ENCODE assay signal across 1 cellular context in the genomic region with DNA sequence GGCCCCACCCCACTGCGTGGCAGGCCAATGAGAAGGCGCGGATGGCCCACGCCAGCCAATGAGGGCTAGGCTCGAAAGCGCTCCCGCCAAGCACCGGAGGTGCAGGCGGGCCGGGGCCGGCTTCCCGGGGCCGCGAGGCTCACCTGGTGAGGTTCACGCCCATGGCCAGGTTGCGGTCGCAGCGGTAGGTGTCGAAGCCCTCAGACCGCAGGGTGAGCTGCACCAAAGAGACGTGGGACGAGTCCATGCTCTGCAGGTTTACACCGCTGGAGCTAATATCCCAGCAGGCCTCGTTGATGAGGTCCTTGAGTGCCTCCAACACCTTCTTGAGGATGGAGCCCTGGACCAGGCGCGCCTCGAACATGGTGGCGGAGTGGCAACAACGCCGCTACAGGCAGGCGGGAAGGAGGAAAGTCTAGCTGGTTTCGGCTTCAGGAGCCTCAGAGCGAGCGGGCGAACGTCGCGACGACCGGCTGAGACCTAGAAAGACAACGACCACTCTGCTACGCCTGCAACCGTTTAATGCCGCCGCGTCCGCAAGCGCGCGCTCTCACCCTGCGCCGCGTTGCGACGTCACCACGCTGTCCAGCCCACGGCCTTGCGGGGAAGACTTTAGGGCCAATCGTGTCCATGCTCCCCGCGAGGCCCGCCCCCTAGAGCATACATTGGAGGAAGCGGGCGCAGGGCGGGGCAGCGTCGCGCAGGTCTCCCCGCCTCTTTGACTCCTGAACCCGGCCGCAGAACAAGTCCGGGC.
TF ChIP-seq lines count a peak whose summit lies in the region.

Gene PCNA (minus strand): TSS at position 524 of the 754 bp plus-strand sequence. CDS start 160 bp downstream, at position 364.

TF ChIP-seq in GM23338, 12 proteins besides CTCF, POLR2A, EP300 and RAD21 (continued from another document):
- TF ChIP-seq ZNF462 (CRISPR knock-in tag; IDR thresholded peaks at IDR 0.05), result no peak
- peak; percentile 99 for TF ChIP-seq POLR2AphosphoS5 (IDR thresholded peaks at IDR 0.05; ENCODE audit: low read depth)
- no peak for TF ChIP-seq NANOG (IDR thresholded peaks at IDR 0.05; ENCODE audit: borderline replicate concordance)
- no peak for TF ChIP-seq STAT1 (IDR thresholded peaks at IDR 0.05; ENCODE audit: unreplicated experiment)
- TF ChIP-seq, protein P1, sequence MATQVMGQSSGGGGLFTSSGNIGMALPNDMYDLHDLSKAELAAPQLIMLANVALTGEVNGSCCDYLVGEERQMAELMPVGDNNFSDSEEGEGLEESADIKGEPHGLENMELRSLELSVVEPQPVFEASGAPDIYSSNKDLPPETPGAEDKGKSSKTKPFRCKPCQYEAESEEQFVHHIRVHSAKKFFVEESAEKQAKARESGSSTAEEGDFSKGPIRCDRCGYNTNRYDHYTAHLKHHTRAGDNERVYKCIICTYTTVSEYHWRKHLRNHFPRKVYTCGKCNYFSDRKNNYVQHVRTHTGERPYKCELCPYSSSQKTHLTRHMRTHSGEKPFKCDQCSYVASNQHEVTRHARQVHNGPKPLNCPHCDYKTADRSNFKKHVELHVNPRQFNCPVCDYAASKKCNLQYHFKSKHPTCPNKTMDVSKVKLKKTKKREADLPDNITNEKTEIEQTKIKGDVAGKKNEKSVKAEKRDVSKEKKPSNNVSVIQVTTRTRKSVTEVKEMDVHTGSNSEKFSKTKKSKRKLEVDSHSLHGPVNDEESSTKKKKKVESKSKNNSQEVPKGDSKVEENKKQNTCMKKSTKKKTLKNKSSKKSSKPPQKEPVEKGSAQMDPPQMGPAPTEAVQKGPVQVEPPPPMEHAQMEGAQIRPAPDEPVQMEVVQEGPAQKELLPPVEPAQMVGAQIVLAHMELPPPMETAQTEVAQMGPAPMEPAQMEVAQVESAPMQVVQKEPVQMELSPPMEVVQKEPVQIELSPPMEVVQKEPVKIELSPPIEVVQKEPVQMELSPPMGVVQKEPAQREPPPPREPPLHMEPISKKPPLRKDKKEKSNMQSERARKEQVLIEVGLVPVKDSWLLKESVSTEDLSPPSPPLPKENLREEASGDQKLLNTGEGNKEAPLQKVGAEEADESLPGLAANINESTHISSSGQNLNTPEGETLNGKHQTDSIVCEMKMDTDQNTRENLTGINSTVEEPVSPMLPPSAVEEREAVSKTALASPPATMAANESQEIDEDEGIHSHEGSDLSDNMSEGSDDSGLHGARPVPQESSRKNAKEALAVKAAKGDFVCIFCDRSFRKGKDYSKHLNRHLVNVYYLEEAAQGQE (IDR thresholded peaks at IDR 0.05; ENCODE audit: unreplicated experiment), result no peak
- TF ChIP-seq JUNB (IDR thresholded peaks at IDR 0.05; ENCODE audit: unreplicated experiment), result no peak
- TF ChIP-seq, protein P2, sequence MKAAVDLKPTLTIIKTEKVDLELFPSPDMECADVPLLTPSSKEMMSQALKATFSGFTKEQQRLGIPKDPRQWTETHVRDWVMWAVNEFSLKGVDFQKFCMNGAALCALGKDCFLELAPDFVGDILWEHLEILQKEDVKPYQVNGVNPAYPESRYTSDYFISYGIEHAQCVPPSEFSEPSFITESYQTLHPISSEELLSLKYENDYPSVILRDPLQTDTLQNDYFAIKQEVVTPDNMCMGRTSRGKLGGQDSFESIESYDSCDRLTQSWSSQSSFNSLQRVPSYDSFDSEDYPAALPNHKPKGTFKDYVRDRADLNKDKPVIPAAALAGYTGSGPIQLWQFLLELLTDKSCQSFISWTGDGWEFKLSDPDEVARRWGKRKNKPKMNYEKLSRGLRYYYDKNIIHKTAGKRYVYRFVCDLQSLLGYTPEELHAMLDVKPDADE (IDR thresholded peaks at IDR 0.05), result no peak
- no peak for TF ChIP-seq EZH2phosphoT487 (IDR thresholded peaks at IDR 0.05; ENCODE audit: unreplicated experiment)
- TF ChIP-seq CREB1 (CRISPR knock-in tag; IDR thresholded peaks at IDR 0.05; ENCODE audit: low read depth), result peak; percentile 91
- no peak for TF ChIP-seq ZNF114 (CRISPR knock-in tag; IDR thresholded peaks at IDR 0.05)
